9 cellular contexts compared by ENCODE assay signal in the genomic region with DNA sequence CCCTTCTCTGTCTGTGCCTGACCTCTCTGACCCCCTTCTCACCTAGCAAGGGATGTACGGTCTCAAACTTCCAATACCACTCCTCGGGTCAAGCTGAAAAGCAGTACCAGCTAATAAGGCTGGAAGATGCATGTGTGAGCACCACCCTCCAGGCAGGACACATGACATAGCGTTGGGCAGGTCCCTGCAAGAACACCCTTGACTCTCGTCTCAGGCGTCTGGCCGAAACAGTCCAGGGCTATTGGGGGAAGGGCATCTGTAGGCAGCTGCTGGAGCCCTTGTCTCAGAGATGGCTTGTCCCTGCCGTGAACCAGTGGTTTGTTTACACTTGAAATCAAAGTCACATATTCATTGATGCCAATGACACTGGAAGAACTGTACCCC. TPM values are rescaled to one million over a fixed set of nuclear protein-coding genes. Genes with fewer than 3 reads are reported as not detected.
DNase-seq lines count a peak whose midpoint lies in the region; ATAC-seq and TF ChIP-seq lines count a peak whose summit lies in the region.
"Had no signal": no experiment of that assay in that cellular context is flagged by ENCODE, and none has a peak within 500 bp of the region (broad histone marks: within the 10 kb centered on the region; RNA-seq: fewer than 3 reads in every experiment).

No MANE protein-coding gene starts in this region.

- peaks cover 56% of the 10 kb centered on the region for H3K36me3 Mint-ChIP-seq in activated CD4-positive, alpha-beta memory T cell treated with anti-CD3 and anti-CD28 coated beads for 36 hours
- peaks cover 89% of the 10 kb centered on the region for H3K36me3 Mint-ChIP-seq in stimulated activated memory B cell treated with anti-CD40 and anti-IgM and Interleukin-4, amounts not matched to agents 10 μg/mL and 1 μg/mL and 100 μg/mL, for 72 hours

- H3K27ac Mint-ChIP-seq in activated CD4-positive, alpha-beta memory T cell treated with anti-CD3 and anti-CD28 coated beads for 36 hours = peak overlapping the region; percentile 74
- peak overlapping the region; percentile 83 for H3K27ac Mint-ChIP-seq in stimulated activated memory B cell treated with anti-CD40 and anti-IgM and Interleukin-4, amounts not matched to agents 10 μg/mL and 1 μg/mL and 100 μg/mL, for 72 hours

- H3K27ac ChIP-seq in HL-60 (replicated peaks) (peak overlapping the region; percentile 49), right atrium auricular region (peak overlapping the region; percentile 94 to 96)

- peaks cover 96% of the 10 kb centered on the region for H3K36me3 ChIP-seq in right atrium auricular region

- intact Hi-C loops in activated CD4-positive, alpha-beta memory T cell treated with anti-CD3 and anti-CD28 coated beads for 36 hours (cut with micrococcal nuclease) = no loop called here

- POLR2A ChIA-PET in activated CD4-positive, alpha-beta memory T cell treated with anti-CD3 and anti-CD28 coated beads for 36 hours (lab: Charles Lee) = no interaction called here
- POLR2A ChIA-PET in GM10248 (lab: Yijun Ruan, JAX) = no interaction called here

- H3K4me1 Mint-ChIP-seq in activated CD4-positive, alpha-beta memory T cell treated with anti-CD3 and anti-CD28 coated beads for 36 hours (ENCODE audit: low read depth) = peaks cover 56% of the 10 kb centered on the region
- peaks cover 73% of the 10 kb centered on the region for H3K4me1 Mint-ChIP-seq in stimulated activated memory B cell treated with anti-CD40 and anti-IgM and Interleukin-4, amounts not matched to agents 10 μg/mL and 1 μg/mL and 100 μg/mL, for 72 hours

- DNase-seq in HL-60 (ENCODE audit: low read depth in 1 of 2, low spot score in 1 of 2) = no peak
- DNase-seq in activated CD4-positive, alpha-beta memory T cell treated with anti-CD3 and anti-CD28 coated beads for 36 hours = no peak
- no peak for DNase-seq in right atrium auricular region (ENCODE audit: low spot score)
- DNase-seq in GM10248 (ENCODE audit: extremely low spot score) = no peak
- DNase-seq in superior temporal gyrus (ENCODE audit: extremely low spot score) = no peak
- DNase-seq: NCI-H774; stimulated activated CD4-positive, alpha-beta T cell treated with anti-CD3 and anti-CD28 coated beads, Interleukin-4, amount 100 ng/mL, for 4 hours had no signal

- no peaks in the 10 kb centered on the region for H3K9me3 Mint-ChIP-seq in activated CD4-positive, alpha-beta memory T cell treated with anti-CD3 and anti-CD28 coated beads for 36 hours
- H3K9me3 Mint-ChIP-seq in stimulated activated memory B cell treated with anti-CD40 and anti-IgM and Interleukin-4, amounts not matched to agents 10 μg/mL and 1 μg/mL and 100 μg/mL, for 72 hours = no peaks in the 10 kb centered on the region

- peaks cover 0 to 100% of the 10 kb centered on the region in 2 donors for H3K4me1 ChIP-seq in right atrium auricular region

- CTCF ChIA-PET in activated CD4-positive, alpha-beta memory T cell treated with anti-CD3 and anti-CD28 coated beads for 36 hours (lab: Charles Lee) = interaction anchor here (1.9 kb wide), 1 partner anchor 11 kb away, joined by 10 read pairs; no protein-coding TSS in a partner anchor
- CTCF ChIA-PET in GM10248 (lab: Yijun Ruan, JAX) = interaction anchor here (1.2 to 6.7 kb wide), 3 partner anchors 10 to 60 kb away, joined by 4 to 41 read pairs (median 28); no protein-coding TSS in a partner anchor

- no peaks in the 10 kb centered on the region for H3K27me3 Mint-ChIP-seq in activated CD4-positive, alpha-beta memory T cell treated with anti-CD3 and anti-CD28 coated beads for 36 hours
- no peaks in the 10 kb centered on the region for H3K27me3 Mint-ChIP-seq in stimulated activated memory B cell treated with anti-CD40 and anti-IgM and Interleukin-4, amounts not matched to agents 10 μg/mL and 1 μg/mL and 100 μg/mL, for 72 hours

- no peak overlapping the region for H3K4me3 Mint-ChIP-seq in activated CD4-positive, alpha-beta memory T cell treated with anti-CD3 and anti-CD28 coated beads for 36 hours
- H3K4me3 Mint-ChIP-seq in stimulated activated memory B cell treated with anti-CD40 and anti-IgM and Interleukin-4, amounts not matched to agents 10 μg/mL and 1 μg/mL and 100 μg/mL, for 72 hours = no peak overlapping the region

- no peak for ATAC-seq in stimulated activated memory B cell treated with anti-CD40 and anti-IgM and Interleukin-4, amounts not matched to agents 10 μg/mL and 1 μg/mL and 100 μg/mL, for 72 hours
- ATAC-seq in HG03439 (IDR thresholded peaks at IDR 0.05; ENCODE audit: unreplicated experiment) = no peak

- no peaks in the 10 kb centered on the region for H3K27me3 ChIP-seq in HL-60 (ENCODE audit: insufficient read depth, poor library complexity, severe bottlenecking)
- no peaks in the 10 kb centered on the region for H3K27me3 ChIP-seq in right atrium auricular region

- H3K4me3 ChIP-seq in HL-60 (replicated peaks; ENCODE audit: insufficient read depth, low read length) (no peak overlapping the region), right atrium auricular region (no peak overlapping the region)

- H3K9me3 ChIP-seq in right atrium auricular region = no peaks in the 10 kb centered on the region

- TF ChIP-seq CTCF in HL-60 (IDR thresholded peaks at IDR 0.05; ENCODE audit: insufficient read depth, low read length) = no peak
- no peak for TF ChIP-seq CTCF in right atrium auricular region (IDR thresholded peaks at IDR 0.05)
- no peak for TF ChIP-seq CTCF in GM10248 (IDR thresholded peaks at IDR 0.05; ENCODE audit: control extremely low read depth, extremely low read depth, low read depth, missing control alignments)

RNA-seq across cellular contexts. Expression of gene CD46, which starts 56.5 kb away (rescaled TPM):
- 10 to 100 TPM; 94.6 to 96.9 TPM for total RNA-seq in activated CD4-positive, alpha-beta memory T cell treated with anti-CD3 and anti-CD28 coated beads for 36 hours
- total RNA-seq in right atrium auricular region = 10 to 100 TPM; 44.9 to 85.4 TPM
